In the genomic region with DNA sequence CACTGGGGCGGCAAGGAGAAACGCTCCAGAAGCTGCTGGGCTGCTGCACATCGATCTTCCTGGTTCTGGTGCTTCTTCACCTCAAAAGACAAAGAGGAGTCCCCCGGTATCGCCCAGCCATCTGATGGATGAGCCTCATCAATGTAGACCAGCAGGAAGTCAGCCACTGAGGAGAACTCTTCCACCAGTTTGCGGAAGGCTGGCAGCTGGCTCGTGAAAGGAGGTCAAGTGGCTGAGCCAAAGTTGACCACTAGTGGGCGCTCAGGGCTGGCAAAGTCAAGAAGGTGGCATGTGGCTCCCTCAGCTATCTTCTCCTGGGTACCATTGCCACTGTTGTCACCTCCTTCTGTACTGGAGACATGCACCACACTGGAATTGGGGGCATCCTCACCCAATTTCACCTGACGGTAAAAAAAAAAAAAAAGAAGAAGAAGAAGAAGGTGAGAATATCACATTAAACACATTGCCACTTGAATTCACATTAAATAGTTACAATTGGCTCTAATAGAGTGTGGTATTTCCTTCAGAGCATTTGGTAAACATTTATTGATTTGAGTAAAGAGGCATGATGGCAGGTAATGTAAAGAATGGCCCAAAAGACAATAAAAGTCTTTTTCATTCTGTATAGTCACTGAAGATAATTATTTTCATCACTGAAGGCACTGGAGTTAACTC, we compare ENCODE assay signal across 11 cellular contexts. TPM values are rescaled to one million over a fixed set of nuclear protein-coding genes. Genes with fewer than 3 reads are reported as not detected.
A peak's percentile ranks its signal among the peaks of the same experiment; 100 is the strongest.
DNase-seq lines count a peak whose midpoint lies in the region; ATAC-seq, FAIRE-seq and TF ChIP-seq lines count a peak whose summit lies in the region.
"Had no signal": no experiment of that assay in that cellular context is flagged by ENCODE, and none has a peak within 500 bp of the region (broad histone marks: within the 10 kb centered on the region; RNA-seq: fewer than 3 reads in every experiment).

No MANE protein-coding gene starts in this region.

- intact Hi-C loops in kidney (cut with DNase I), result no loop called here
- intact Hi-C loops in activated T-helper 2 cell treated with anti-CD3 and anti-CD28 coated beads, Interferon-gamma antibody, Interleukin-2, Interleukin-4, amounts not matched to agents 10 μg/mL and 5 μg/mL and 100 μg/mL, durations not matched to agents 14 hours and 24 hours and 36 hours (cut with micrococcal nuclease), result no loop called here

- FAIRE-seq in D721Med (lab: Jason Lieb, UNC) (no peak), kidney (lab: Jason Lieb, UNC) (no peak)
- FAIRE-seq: pancreas had no signal

- H3K27me3 Mint-ChIP-seq in activated T-helper 2 cell treated with anti-CD3 and anti-CD28 coated beads, Interferon-gamma antibody, Interleukin-2, Interleukin-4, amounts not matched to agents 10 μg/mL and 5 μg/mL and 100 μg/mL, durations not matched to agents 14 hours and 24 hours and 36 hours (ENCODE audit: low read depth), result no peaks in the 10 kb centered on the region

- no peaks in the 10 kb centered on the region for H3K36me3 Mint-ChIP-seq in activated T-helper 2 cell treated with anti-CD3 and anti-CD28 coated beads, Interferon-gamma antibody, Interleukin-2, Interleukin-4, amounts not matched to agents 10 μg/mL and 5 μg/mL and 100 μg/mL, durations not matched to agents 14 hours and 24 hours and 36 hours (ENCODE audit: low read depth)

- H3K9me3 ChIP-seq in RWPE2 (ENCODE audit: severe bottlenecking), result no peaks in the 10 kb centered on the region
- H3K9me3 ChIP-seq in kidney (ENCODE audit: control insufficient read depth in 1 of 2, low read length in 2 of 2), result no peaks in the 10 kb centered on the region
- H3K9me3 ChIP-seq: pancreas had no signal

- no peak overlapping the region for H3K27ac ChIP-seq in RWPE2 (ENCODE audit: poor library complexity, severe bottlenecking)
- H3K27ac ChIP-seq in kidney (ENCODE audit: low read depth in 2 of 2, low read length in 2 of 2), result no peak overlapping the region
- H3K27ac ChIP-seq: pancreas had no signal

- H3K27ac Mint-ChIP-seq in activated T-helper 2 cell treated with anti-CD3 and anti-CD28 coated beads, Interferon-gamma antibody, Interleukin-2, Interleukin-4, amounts not matched to agents 10 μg/mL and 5 μg/mL and 100 μg/mL, durations not matched to agents 14 hours and 24 hours and 36 hours, result no peak overlapping the region
- H3K27ac Mint-ChIP-seq: T-helper 1 cell treated with Interleukin-12 subunit alpha and Interleukin-12 subunit beta and Interleukin-4 antibody, amounts not matched to agents 30 μg/mL and 1 μg/mL, for 36 hours had no signal

- no peaks in the 10 kb centered on the region for H3K4me1 ChIP-seq in RWPE2 (ENCODE audit: insufficient read depth, poor library complexity, severe bottlenecking)
- H3K4me1 ChIP-seq in kidney (ENCODE audit: control insufficient read depth in 1 of 2, insufficient read depth in 1 of 2, low read depth in 1 of 2, low read length in 2 of 2), result no peaks in the 10 kb centered on the region
- H3K4me1 ChIP-seq: pancreas had no signal

- no peaks in the 10 kb centered on the region for H3K9me3 Mint-ChIP-seq in activated T-helper 2 cell treated with anti-CD3 and anti-CD28 coated beads, Interferon-gamma antibody, Interleukin-2, Interleukin-4, amounts not matched to agents 10 μg/mL and 5 μg/mL and 100 μg/mL, durations not matched to agents 14 hours and 24 hours and 36 hours
- H3K9me3 Mint-ChIP-seq: T-helper 1 cell treated with Interleukin-12 subunit alpha and Interleukin-12 subunit beta and Interleukin-4 antibody, amounts not matched to agents 30 μg/mL and 1 μg/mL, for 36 hours had no signal

- H3K36me3 ChIP-seq in RWPE2 (ENCODE audit: low read depth), result no peaks in the 10 kb centered on the region
- no peaks in the 10 kb centered on the region for H3K36me3 ChIP-seq in kidney (ENCODE audit: control insufficient read depth in 1 of 2, insufficient read depth in 2 of 2, low read length in 2 of 2)
- H3K36me3 ChIP-seq: pancreas had no signal

- no peaks in the 10 kb centered on the region for H3K27me3 ChIP-seq in RWPE2 (ENCODE audit: insufficient read depth, poor library complexity, severe bottlenecking)
- H3K27me3 ChIP-seq: pancreas had no signal

- H3K4me3 Mint-ChIP-seq in activated T-helper 2 cell treated with anti-CD3 and anti-CD28 coated beads, Interferon-gamma antibody, Interleukin-2, Interleukin-4, amounts not matched to agents 10 μg/mL and 5 μg/mL and 100 μg/mL, durations not matched to agents 14 hours and 24 hours and 36 hours (ENCODE audit: low read depth), result no peak overlapping the region
- H3K4me3 Mint-ChIP-seq: T-helper 1 cell treated with Interleukin-12 subunit alpha and Interleukin-12 subunit beta and Interleukin-4 antibody, amounts not matched to agents 30 μg/mL and 1 μg/mL, for 36 hours had no signal

- no peak overlapping the region for H3K9ac ChIP-seq in kidney (ENCODE audit: low read length in 2 of 2)

- H3K4me1 Mint-ChIP-seq in activated T-helper 2 cell treated with anti-CD3 and anti-CD28 coated beads, Interferon-gamma antibody, Interleukin-2, Interleukin-4, amounts not matched to agents 10 μg/mL and 5 μg/mL and 100 μg/mL, durations not matched to agents 14 hours and 24 hours and 36 hours (ENCODE audit: low read depth), result no peaks in the 10 kb centered on the region

- DNase-seq in D721Med (ENCODE audit: insufficient read length, low spot score) (no peak), GM20000 (ENCODE audit: low spot score) (peak; percentile 11), RWPE2 (ENCODE audit: low spot score) (peak; percentile 51), kidney (no peak), SIG-M5 treated with dmso at 0.1 percent for 504 hours (lab: John Stamatoyannopoulos, UW; ENCODE audit: unreplicated experiment) (no peak), 8988T (no peak)
- no peak for DNase-seq in activated T-helper 2 cell treated with anti-CD3 and anti-CD28 coated beads, Interferon-gamma antibody, Interleukin-2, Interleukin-4, amounts not matched to agents 10 μg/mL and 5 μg/mL and 100 μg/mL, durations not matched to agents 14 hours and 24 hours and 36 hours (ENCODE audit: low spot score)
- DNase-seq: GOT3, pancreas had no signal

- H3K4me3 ChIP-seq in RWPE2 (ENCODE audit: severe bottlenecking) (no peak overlapping the region), kidney (ENCODE audit: low read length in 2 of 2) (no peak overlapping the region)
- H3K4me3 ChIP-seq: pancreas had no signal

- no peak for ATAC-seq in RWPE2 (ENCODE audit: low read depth)
- no peak for ATAC-seq in HG02885 (IDR thresholded peaks at IDR 0.05; ENCODE audit: poor library complexity, unreplicated experiment)
- ATAC-seq: pancreas had no signal

- peak; percentile 24 for TF ChIP-seq CTCF in D721Med (IDR thresholded peaks at IDR 0.05; ENCODE audit: insufficient read depth, missing control alignments)
- peak; percentile 64 for TF ChIP-seq CTCF in GM20000 (IDR thresholded peaks at IDR 0.05; ENCODE audit: extremely low read depth, missing control alignments)
- TF ChIP-seq CTCF in RWPE2 (IDR thresholded peaks at IDR 0.05; ENCODE audit: poor library complexity, severe bottlenecking), result peak; percentile 54
- TF ChIP-seq CTCF in kidney (IDR thresholded peaks at IDR 0.05; ENCODE audit: borderline replicate concordance, extremely low read depth, insufficient read depth), result peak; percentile 7

RNA-seq across cellular contexts. Expression of gene DIO2, which starts 8.3 kb away (rescaled TPM):
- total RNA-seq in kidney, result 0.38 TPM
- 2.3 TPM for polyA plus RNA-seq in kidney (ENCODE audit: insufficient read depth, low read depth, low replicate concordance)
- not detected in 2 replicates for total RNA-seq in activated T-helper 2 cell treated with anti-CD3 and anti-CD28 coated beads, Interferon-gamma antibody, Interleukin-2, Interleukin-4, amounts not matched to agents 10 μg/mL and 5 μg/mL and 100 μg/mL, durations not matched to agents 14 hours and 24 hours and 36 hours

Comparison
In these comparisons a context has a peak if more than half of its experiments do, and no peak if none do; other contexts are left out.
1. DNase-seq: peak in GM20000 (single experiment) and RWPE2 (single experiment); none in D721Med (single experiment), kidney (single experiment), SIG-M5 treated with dmso at 0.1 percent for 504 hours (single experiment), 8988T (single experiment) and activated T-helper 2 cell treated with anti-CD3 and anti-CD28 coated beads, Interferon-gamma antibody, Interleukin-2, Interleukin-4, amounts not matched to agents 10 μg/mL and 5 μg/mL and 100 μg/mL, durations not matched to agents 14 hours and 24 hours and 36 hours (single experiment).
2. CTCF ChIP-seq: peak in every context shown above with its lines; median percentile 64 in GM20000; 54 in RWPE2; 24 in D721Med; 7 in kidney.